1 cellular context compared by ENCODE assay signal in genomic region chr9:93198117-93198838, GRCh38.
TF ChIP-seq lines count a peak whose summit lies in the region.

No MANE protein-coding gene starts in this region.

TF ChIP-seq in H1, 55 proteins besides CTCF, POLR2A, EP300 and RAD21 (continued from another document):
- TF ChIP-seq CREB1 (IDR thresholded peaks at IDR 0.05): no peak
- no peak for TF ChIP-seq SIX5 (IDR thresholded peaks at IDR 0.05; ENCODE audit: low read depth, low read length)
- TF ChIP-seq CTBP2 (IDR thresholded peaks at IDR 0.05; ENCODE audit: borderline replicate concordance, insufficient read depth, insufficient read length, low read length): no peak
- TF ChIP-seq RNF2 (IDR thresholded peaks at IDR 0.05; ENCODE audit: borderline replicate concordance, low read depth, low read length, missing control alignments, poor library complexity, severe bottlenecking): no peak
- TF ChIP-seq EGR1 (IDR thresholded peaks at IDR 0.05; ENCODE audit: borderline replicate concordance, low read depth, low read length): no peak
- TF ChIP-seq RXRA (IDR thresholded peaks at IDR 0.05; ENCODE audit: insufficient read depth, low read depth, low read length): no peak
- TF ChIP-seq SIRT6 (IDR thresholded peaks at IDR 0.05; ENCODE audit: low read length): no peak
- TF ChIP-seq CHD7 (IDR thresholded peaks at IDR 0.05; ENCODE audit: insufficient replicate concordance, low read length): no peak
- TF ChIP-seq CBX5 (IDR thresholded peaks at IDR 0.05; ENCODE audit: low read depth, low read length): no peak
- TF ChIP-seq ASH2L (IDR thresholded peaks at IDR 0.05; ENCODE audit: low read length): no peak
- no peak for TF ChIP-seq SAP30 (IDR thresholded peaks at IDR 0.05; ENCODE audit: insufficient read depth, insufficient replicate concordance, low read length)
- TF ChIP-seq USF2 (IDR thresholded peaks at IDR 0.05; ENCODE audit: low read length): no peak
- TF ChIP-seq, protein P1, sequence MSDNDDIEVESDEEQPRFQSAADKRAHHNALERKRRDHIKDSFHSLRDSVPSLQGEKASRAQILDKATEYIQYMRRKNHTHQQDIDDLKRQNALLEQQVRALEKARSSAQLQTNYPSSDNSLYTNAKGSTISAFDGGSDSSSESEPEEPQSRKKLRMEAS (IDR thresholded peaks at IDR 0.05): no peak
- no peak for TF ChIP-seq KDM1A (IDR thresholded peaks at IDR 0.05; ENCODE audit: borderline replicate concordance, low read length)
- no peak for TF ChIP-seq SP1 (IDR thresholded peaks at IDR 0.05; ENCODE audit: low read depth, low read length)
- no peak for TF ChIP-seq BRCA1 (IDR thresholded peaks at IDR 0.05; ENCODE audit: low read depth, low read length)
